8 cellular contexts compared by ENCODE assay signal in genomic region chr3:177300039-177300833, GRCh38.
DNase-seq lines count a peak whose midpoint lies in the region; ATAC-seq and TF ChIP-seq lines count a peak whose summit lies in the region.

No MANE protein-coding gene starts in this region.

- ATAC-seq in GM19438 (IDR thresholded peaks at IDR 0.05; ENCODE audit: low read depth, unreplicated experiment): peak; percentile 93
- ATAC-seq in HG02870 (IDR thresholded peaks at IDR 0.05; ENCODE audit: unreplicated experiment): no peak

- DNase-seq in Ammon's horn (ENCODE audit: low spot score) (peak; percentile 52), HT-29 (ENCODE audit: low spot score) (peak; percentile 95), cardiac fibroblast (ENCODE audit: low read depth in 2 of 2) (peak; percentile 41 to 68), pons (ENCODE audit: low spot score) (peak; percentile 41), 8988T (no peak)
- no peak for DNase-seq in stimulated activated CD4-positive, alpha-beta T cell treated with anti-CD3 and anti-CD28 coated beads, Interleukin-15, amount 100 ng/mL, for 24 hours

- no peak for TF ChIP-seq CTCF in cardiac fibroblast (IDR thresholded peaks at IDR 0.05; ENCODE audit: low read depth, low read length)

- no peak overlapping the region for H3K4me3 ChIP-seq in cardiac fibroblast (replicated peaks in 1 of 2; ENCODE audit: low read depth in 2 of 2, low read length in 2 of 2)

Comparison
In these comparisons a context has a peak if more than half of its experiments do, and no peak if none do; other contexts are left out.
1. DNase-seq: peak in Ammon's horn (single experiment), HT-29 (single experiment), cardiac fibroblast (2 of 2) and pons (single experiment); none in stimulated activated CD4-positive, alpha-beta T cell treated with anti-CD3 and anti-CD28 coated beads, Interleukin-15, amount 100 ng/mL, for 24 hours (single experiment) and 8988T (single experiment).